17 cellular contexts compared by ENCODE assay signal in genomic region chr16:46899443-46900143, GRCh38. TPM values are rescaled to one million over a fixed set of nuclear protein-coding genes. Genes with fewer than 3 reads are reported as not detected.
A peak's percentile ranks its signal among the peaks of the same experiment; 100 is the strongest.
DNase-seq lines count a peak whose midpoint lies in the region; ATAC-seq and TF ChIP-seq lines count a peak whose summit lies in the region.
"Had no signal": no experiment of that assay in that cellular context is flagged by ENCODE, and none has a peak within 500 bp of the region (broad histone marks: within the 10 kb centered on the region; RNA-seq: fewer than 3 reads in every experiment).

No MANE protein-coding gene starts in this region.

- H3K36me3 ChIP-seq in esophagus squamous epithelium, result peaks cover 4 to 46% (median 5%) of the 10 kb centered on the region in 3 donors
- no peaks in the 10 kb centered on the region for H3K36me3 ChIP-seq in gastrocnemius medialis

- TF ChIP-seq POLR2A in esophagus squamous epithelium (IDR thresholded peaks at IDR 0.05) (no peak), gastrocnemius medialis (IDR thresholded peaks at IDR 0.05) (no peak)

- no peaks in the 10 kb centered on the region for H3K27me3 ChIP-seq in esophagus squamous epithelium
- H3K27me3 ChIP-seq in gastrocnemius medialis, result no peaks in the 10 kb centered on the region
- H3K27me3 ChIP-seq: spleen had no signal

- peak overlapping the region; percentile 65 to 92 (median 81) for H3K27ac ChIP-seq in esophagus squamous epithelium
- peak overlapping the region; percentile 48 to 63 (median 56) for H3K27ac ChIP-seq in gastrocnemius medialis
- H3K27ac ChIP-seq: parathyroid adenoma, spleen had no signal

- TF ChIP-seq CTCF in esophagus squamous epithelium (IDR thresholded peaks at IDR 0.05), result no peak
- TF ChIP-seq CTCF in gastrocnemius medialis (IDR thresholded peaks at IDR 0.05 in 4 of 5, conservative IDR thresholded peaks at IDR 0.05 in 1 of 5), result no peak

- H3K9me3 ChIP-seq in esophagus squamous epithelium (no peaks in the 10 kb centered on the region), gastrocnemius medialis (no peaks in the 10 kb centered on the region)
- H3K9me3 ChIP-seq: spleen had no signal

- H3K4me1 ChIP-seq in esophagus squamous epithelium (peaks cover 28 to 94% (median 46%) of the 10 kb centered on the region in 3 donors), gastrocnemius medialis (peaks cover 28 to 39% of the 10 kb centered on the region in 2 donors)

- peak; percentile 47 for DNase-seq in EL
- peak; percentile 16 for DNase-seq in RPMI7951 (ENCODE audit: low read depth)
- DNase-seq in esophagus squamous epithelium (lab: John Stamatoyannopoulos, UW), result no peak
- no peak for DNase-seq in gastrocnemius medialis
- no peak for DNase-seq in Right ventricle myocardium superior
- DNase-seq in NCI-H1694 treated with DMSO at 0.1 percent for 48 hours (lab: John Stamatoyannopoulos, UW), result no peak
- DNase-seq in HT-29 (ENCODE audit: low spot score), result no peak
- DNase-seq: activated B cell treated with CpG ODN at 0.5 μM for 24 hours; AML-193; hippocampal formation; left cardiac atrium; RPMI8226; spleen; stimulated activated naive CD4-positive, alpha-beta T cell treated with Interleukin-2 at 50 U/mL for 16 hours; T-helper 1 cell had no signal

- H3K4me3 ChIP-seq in esophagus squamous epithelium, result peak overlapping the region in 1 of 4 donors; percentile 8
- no peak overlapping the region for H3K4me3 ChIP-seq in gastrocnemius medialis
- H3K4me3 ChIP-seq: spleen had no signal

- in situ Hi-C loops in gastrocnemius medialis (cut with MboI; ENCODE audit: low sequenced_read_pairs in 4 of 4), result loop anchor here in 3 of 4 donors (5.0 to 25.0 kb wide), 4 partner anchors 42 to 237 kb away; no protein-coding TSS in a partner anchor

- ATAC-seq in gastrocnemius medialis (no peak), Right ventricle myocardium superior (ENCODE audit: poor library complexity) (no peak), HG03135 (IDR thresholded peaks at IDR 0.05; ENCODE audit: unreplicated experiment) (no peak)

- WGBS in esophagus squamous epithelium, 2 donors, result 50% methylated on average over 2 of the region's 9 CpGs

- intact Hi-C loops in esophagus squamous epithelium (cut with DNase I) (no loop called here), gastrocnemius medialis (cut with DNase I; ENCODE audit: low total_unique reads) (loop anchor here (10.0 kb wide), 2 partner anchors 145 to 225 kb away; no protein-coding TSS in a partner anchor), Right ventricle myocardium superior (cut with DNase I) (no loop called here)

RNA-seq across cellular contexts. Expression of gene GPT2, which starts 15.4 kb away (rescaled TPM):
- total RNA-seq in RPMI7951 (2014; rRNA removed; shearing (Covaris generic)), result 6.8 and 8.3 TPM in 2 replicates
- 100 to 1,000 TPM in 1 of 4 donors, 10 to 100 TPM in 3; 43.3 to 113 (median 77.2) TPM for total RNA-seq in esophagus squamous epithelium
- 100 to 1,000 TPM in 1 of 4 donors, 10 to 100 TPM in 3; 13.5 to 112 (median 55.7) TPM for total RNA-seq in gastrocnemius medialis
- total RNA-seq in Right ventricle myocardium superior, result 22.9 TPM
- 77.0 and 89.0 TPM in 2 replicates for total RNA-seq in HT-29 (2014; rRNA removed; shearing (Covaris generic))

Comparison
In these comparisons a context has a peak if more than half of its experiments do, and no peak if none do; other contexts are left out.
1. DNase-seq: peak in EL (single experiment) and RPMI7951 (single experiment); none in esophagus squamous epithelium (single experiment), gastrocnemius medialis (0 of 2), Right ventricle myocardium superior (single experiment), NCI-H1694 treated with DMSO at 0.1 percent for 48 hours (single experiment) and HT-29 (single experiment).